15 cellular contexts compared by ENCODE assay signal in the genomic region with DNA sequence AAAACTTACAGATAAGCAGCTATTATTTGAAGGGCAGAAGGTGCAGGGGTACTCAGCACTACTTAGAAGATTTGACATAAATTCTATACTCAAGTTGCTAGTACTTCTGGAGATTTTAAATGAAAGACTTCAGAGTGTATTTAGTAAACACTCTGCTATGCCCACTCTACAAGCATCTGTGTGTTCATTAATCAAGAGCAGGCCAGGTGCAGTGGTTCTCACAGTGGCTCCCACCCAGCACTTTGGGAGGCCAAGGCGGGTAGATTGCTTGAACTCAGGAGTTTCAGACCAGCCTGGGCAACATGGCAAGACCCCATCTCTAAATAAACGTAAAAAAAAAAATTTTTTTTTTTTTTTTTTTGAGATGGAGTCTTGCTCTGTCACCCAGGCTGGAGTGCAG.
"Had no signal": no experiment of that assay in that cellular context is flagged by ENCODE, and none has a peak within 500 bp of the region (broad histone marks: within the 10 kb centered on the region; RNA-seq: fewer than 3 reads in every experiment).

No MANE protein-coding gene starts in this region.

- H3K27ac ChIP-seq: cardiac muscle cell, right lobe of liver, spleen, VCaP had no signal

- DNase-seq: activated CD4-positive, alpha-beta memory T cell treated with anti-CD3 and anti-CD28 coated beads, Interleukin-2, amount 10 ng/mL, durations not matched to agents 7 days and 5 days; activated CD4-positive, alpha-beta T cell treated with anti-CD3 and anti-CD28 coated beads for 36 hours; activated CD8-positive, alpha-beta memory T cell treated with anti-CD3 and anti-CD28 coated beads, Interleukin-2, amount 50 U/mL, for 48 hours; activated naive CD4-positive, alpha-beta T cell; foreskin keratinocyte; immature natural killer cell; left colon; naive thymus-derived CD8-positive, alpha-beta T cell; right lobe of liver; spleen; stimulated activated CD4-positive, alpha-beta T cell treated with anti-CD3 and anti-CD28 coated beads, Interleukin-2, amount 100 ng/mL, for 24 hours; stimulated activated naive CD4-positive, alpha-beta T cell treated with Interleukin-2 at 50 U/mL for 16 hours had no signal

- H3K27me3 ChIP-seq: ascending aorta, cardiac muscle cell, foreskin keratinocyte, right lobe of liver, spleen had no signal

- H3K4me3 ChIP-seq: ascending aorta, cardiac muscle cell, right lobe of liver, spleen had no signal

- H3K36me3 ChIP-seq: cardiac muscle cell had no signal

- H3K9me3 ChIP-seq: ascending aorta, right lobe of liver, spleen had no signal

- ATAC-seq: activated CD4-positive, alpha-beta T cell treated with anti-CD3 and anti-CD28 coated beads for 36 hours; foreskin keratinocyte; left colon; right lobe of liver had no signal
